24 cellular contexts compared by ENCODE assay signal in genomic region chr2:100952512-100952911, GRCh38.
"Had no signal": no experiment of that assay in that cellular context is flagged by ENCODE, and none has a peak within 500 bp of the region (broad histone marks: within the 10 kb centered on the region; RNA-seq: fewer than 3 reads in every experiment).

No MANE protein-coding gene starts in this region.

- FAIRE-seq: astrocyte, TTC549 had no signal

- H3K4me3 Mint-ChIP-seq: activated B cell treated with CpG ODN at 0.5 μM for 24 hours; brain; central memory CD8-positive, alpha-beta T cell; T-cell had no signal

- H3K4me1 Mint-ChIP-seq: activated B cell treated with CpG ODN at 0.5 μM for 24 hours; central memory CD8-positive, alpha-beta T cell had no signal

- H3K27me3 Mint-ChIP-seq: brain; central memory CD8-positive, alpha-beta T cell had no signal

- H3K9me3 Mint-ChIP-seq: activated T-helper 2 cell treated with anti-CD3 and anti-CD28 coated beads, Interferon-gamma antibody, Interleukin-2, Interleukin-4, amounts not matched to agents 10 μg/mL and 5 μg/mL and 100 μg/mL, durations not matched to agents 14 hours and 24 hours and 36 hours; central memory CD8-positive, alpha-beta T cell; T-cell had no signal

- H3K36me3 Mint-ChIP-seq: T-cell had no signal

- H3K27ac Mint-ChIP-seq: activated B cell treated with CpG ODN at 0.5 μM for 24 hours; activated T-helper 2 cell treated with anti-CD3 and anti-CD28 coated beads, Interferon-gamma antibody, Interleukin-2, Interleukin-4, amounts not matched to agents 10 μg/mL and 5 μg/mL and 100 μg/mL, durations not matched to agents 14 hours and 24 hours and 36 hours; brain had no signal

- DNase-seq: activated B cell treated with CpG ODN at 0.5 μM for 24 hours; activated CD4-positive, alpha-beta T cell treated with anti-CD3 and anti-CD28 coated beads for 1 hour; activated CD4-positive, alpha-beta T cell treated with anti-CD3 and anti-CD28 coated beads, Interleukin-2, amount 50 U/mL, for 4 hours; activated CD8-positive, alpha-beta memory T cell treated with anti-CD3 and anti-CD28 coated beads for 24 hours; activated gamma-delta T cell treated with Interleukin-2 at 50 U/mL for 16 hours; amygdala; IMR-90; Kasumi-1; KBM-7; NCI-H146; NCI-H187 treated with DMSO at 0.1 percent for 48 hours; NCI-H2081 treated with DMSO at 0.1 percent for 48 hours; NCI-H226; NCI-H526; NCI-H82; SIG-M5; T-cell; T-helper 2 cell; T1000 had no signal
